ENCODE assay signal across 8 cellular contexts in the genomic region with DNA sequence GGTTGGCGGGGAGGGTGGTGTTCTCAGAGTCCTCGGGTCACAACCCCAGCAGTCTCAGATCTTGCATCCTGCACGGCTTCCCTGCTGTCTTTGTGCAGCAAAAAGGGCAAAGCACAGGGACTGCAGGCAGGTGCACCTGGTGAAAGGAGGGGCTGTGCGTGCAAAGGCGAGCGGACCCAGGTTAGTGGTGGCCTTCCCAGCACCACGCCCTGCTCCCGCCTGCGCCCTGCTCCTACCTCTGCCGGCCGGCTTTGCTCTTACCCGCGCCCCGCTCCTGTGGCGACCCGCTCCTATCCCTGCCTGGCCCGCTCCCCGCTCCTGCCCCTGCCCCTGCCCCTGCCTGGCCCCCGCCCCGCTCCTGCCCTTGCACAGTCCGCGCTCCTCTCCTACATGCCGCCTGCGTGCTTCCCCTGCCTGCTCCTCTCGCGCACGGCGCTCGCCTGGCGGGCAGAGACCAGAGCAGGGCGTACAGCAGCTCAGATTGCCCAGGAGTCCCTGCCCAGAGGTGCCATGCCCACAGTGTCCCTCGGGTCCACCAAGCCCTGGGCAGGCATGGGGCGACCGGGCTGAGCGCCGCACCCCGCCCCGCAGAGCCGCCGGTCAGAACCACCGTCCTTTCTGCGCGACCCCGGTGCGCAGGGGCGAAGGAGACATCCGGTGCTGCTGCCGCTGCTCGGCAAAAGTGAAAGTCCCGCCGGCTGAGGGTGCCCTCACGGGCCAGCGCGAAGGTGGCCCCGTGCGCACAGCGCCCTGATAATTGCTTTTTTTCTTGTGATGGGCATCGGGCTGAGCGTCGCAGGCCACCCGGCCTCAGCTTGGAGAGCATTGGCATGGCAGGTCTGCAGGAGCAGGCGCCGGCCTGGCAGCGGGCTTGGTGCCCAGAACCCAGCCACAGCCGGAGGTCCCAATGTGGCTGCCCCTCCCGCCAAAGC. TPM values are rescaled to one million over a fixed set of nuclear protein-coding genes. Genes with fewer than 3 reads are reported as not detected.
DNase-seq lines count a peak whose midpoint lies in the region; ATAC-seq and TF ChIP-seq lines count a peak whose summit lies in the region.
"Not testable (repeated sequence)": the region's sequence is repeated elsewhere in the genome, so short reads cannot be mapped to it uniquely, and the experiment has no call there.

No MANE protein-coding gene starts in this region.

- TF ChIP-seq EP300 in ovary (IDR thresholded peaks at IDR 0.05), result not testable (repeated sequence)

- H3K9me2 ChIP-seq in DOHH2 (replicated peaks; ENCODE audit: control insufficient read depth, low read length), result not testable (repeated sequence)

- peak overlapping the region; percentile 83 for H3K27ac Mint-ChIP-seq in activated CD4-positive, alpha-beta T cell treated with anti-CD3 and anti-CD28 coated beads, Interleukin-2, amount 10 ng/mL, durations not matched to agents 7 days and 5 days
- H3K27ac Mint-ChIP-seq in glutamatergic neuron (ENCODE audit: unreplicated experiment), result not testable (repeated sequence)

- H3K4me1 Mint-ChIP-seq in activated CD4-positive, alpha-beta T cell treated with anti-CD3 and anti-CD28 coated beads, Interleukin-2, amount 10 ng/mL, durations not matched to agents 7 days and 5 days, result peaks cover 14% of the 10 kb centered on the region
- H3K4me1 Mint-ChIP-seq in glutamatergic neuron (ENCODE audit: low read depth, unreplicated experiment), result peaks cover 14% of the 10 kb centered on the region

- H3F3A ChIP-seq in DOHH2 (ENCODE audit: control insufficient read depth, insufficient read depth), result not testable (repeated sequence)

- H3K4me3 ChIP-seq in DOHH2 (ENCODE audit: low read length) (peak overlapping the region; percentile 65), ovary (peak overlapping the region; percentile 36), subcutaneous abdominal adipose tissue (ENCODE audit: low read depth in 1 of 5, low read length in 5 of 5) (peak overlapping the region in 4 of 5 donors; percentile 33 to 57 (median 50))

- peak overlapping the region; percentile 42; the same call in 1 of the 2 replicates for H3K27ac ChIP-seq in DOHH2 (ENCODE audit: low read depth, low read length)
- not testable (repeated sequence) for H3K27ac ChIP-seq in ovary; subcutaneous abdominal adipose tissue (ENCODE audit: low read depth, low read length)

- H3K4me1 ChIP-seq in DOHH2 (ENCODE audit: control insufficient read depth, low read length), result peaks cover 50% of the 10 kb centered on the region
- H3K4me1 ChIP-seq in ovary (ENCODE audit: insufficient read depth); subcutaneous abdominal adipose tissue (ENCODE audit: control insufficient read depth in 5 of 5, insufficient read depth in 5 of 5, low read length in 5 of 5): not testable (repeated sequence)

- H3K9ac ChIP-seq in subcutaneous abdominal adipose tissue (ENCODE audit: low read length in 5 of 5), result not testable (repeated sequence)

- H3K79me2 ChIP-seq in DOHH2 (ENCODE audit: control insufficient read depth, low read length), result not testable (repeated sequence)

- ATAC-seq in GM21619 (IDR thresholded peaks at IDR 0.05; ENCODE audit: unreplicated experiment), result peak; percentile 37

- H3K36me3 Mint-ChIP-seq in activated CD4-positive, alpha-beta T cell treated with anti-CD3 and anti-CD28 coated beads, Interleukin-2, amount 10 ng/mL, durations not matched to agents 7 days and 5 days (ENCODE audit: low read depth); glutamatergic neuron (ENCODE audit: unreplicated experiment): not testable (repeated sequence)

- DNase-seq in NCI-H146 treated with DMSO at 0.1 percent for 48 hours (lab: John Stamatoyannopoulos, UW; ENCODE audit: unreplicated experiment) (peak; percentile 1), astrocyte of the hippocampus (ENCODE audit: low read depth, low spot score) (peak; percentile 45), glutamatergic neuron (peak; percentile 36)
- DNase-seq in activated CD4-positive, alpha-beta T cell treated with anti-CD3 and anti-CD28 coated beads, Interleukin-2, amount 10 ng/mL, durations not matched to agents 7 days and 5 days, result peak; percentile 61
- DNase-seq in ovary, result not testable (repeated sequence)

- POLR2A ChIA-PET in activated CD4-positive, alpha-beta T cell treated with anti-CD3 and anti-CD28 coated beads, Interleukin-2, amount 10 ng/mL, durations not matched to agents 7 days and 5 days (lab: Charles Lee), result not testable (repeated sequence)

- intact Hi-C loops in ovary (cut with DNase I), result not testable (repeated sequence)

- not testable (repeated sequence) for TF ChIP-seq CTCF in DOHH2 (IDR thresholded peaks at IDR 0.05; ENCODE audit: low read depth, low read length, poor library complexity, severe bottlenecking); glutamatergic neuron (IDR thresholded peaks at IDR 0.05; ENCODE audit: partially characterized antibody, unreplicated experiment); ovary (IDR thresholded peaks at IDR 0.05)

- H3K36me3 ChIP-seq in DOHH2 (ENCODE audit: control insufficient read depth, low read length); ovary; subcutaneous abdominal adipose tissue (ENCODE audit: control insufficient read depth in 5 of 5, insufficient read depth in 5 of 5, low read length in 5 of 5): not testable (repeated sequence)

- TF ChIP-seq POLR2A in ovary (IDR thresholded peaks at IDR 0.05), result not testable (repeated sequence)

- peak overlapping the region; percentile 60 for H3K4me2 ChIP-seq in DOHH2 (ENCODE audit: low read length)

- H3K9me3 Mint-ChIP-seq in activated CD4-positive, alpha-beta T cell treated with anti-CD3 and anti-CD28 coated beads, Interleukin-2, amount 10 ng/mL, durations not matched to agents 7 days and 5 days; glutamatergic neuron (ENCODE audit: unreplicated experiment): not testable (repeated sequence)

- H3K9me3 ChIP-seq in DOHH2 (ENCODE audit: control insufficient read depth, insufficient read depth, low read length); ovary; subcutaneous abdominal adipose tissue (ENCODE audit: control insufficient read depth in 5 of 5, low read length in 5 of 5): not testable (repeated sequence)

- WGBS in ovary, 3 donors, result 6 to 20% (median 13%) methylated on average over 9 to 43 of the region's 66 CpGs

- not testable (repeated sequence) for H3K27me3 Mint-ChIP-seq in activated CD4-positive, alpha-beta T cell treated with anti-CD3 and anti-CD28 coated beads, Interleukin-2, amount 10 ng/mL, durations not matched to agents 7 days and 5 days; glutamatergic neuron (ENCODE audit: unreplicated experiment)

- peak overlapping the region; percentile 69 for H3K4me3 Mint-ChIP-seq in activated CD4-positive, alpha-beta T cell treated with anti-CD3 and anti-CD28 coated beads, Interleukin-2, amount 10 ng/mL, durations not matched to agents 7 days and 5 days
- not testable (repeated sequence) for H3K4me3 Mint-ChIP-seq in glutamatergic neuron (ENCODE audit: unreplicated experiment)

- CTCF ChIA-PET in activated CD4-positive, alpha-beta T cell treated with anti-CD3 and anti-CD28 coated beads, Interleukin-2, amount 10 ng/mL, durations not matched to agents 7 days and 5 days (lab: Charles Lee), result not testable (repeated sequence)

- not testable (repeated sequence) for H4K20me1 ChIP-seq in DOHH2 (ENCODE audit: control insufficient read depth, insufficient read depth, low read depth, low read length)

- H3K27me3 ChIP-seq in DOHH2 (ENCODE audit: control insufficient read depth, low read length); ovary; subcutaneous abdominal adipose tissue (ENCODE audit: control insufficient read depth in 5 of 5, insufficient read depth in 4 of 5, low read length in 5 of 5): not testable (repeated sequence)

RNA-seq across cellular contexts. Expression of a gene that starts 52.0 kb away (rescaled TPM):
- not detected for total RNA-seq in activated CD4-positive, alpha-beta T cell treated with anti-CD3 and anti-CD28 coated beads, Interleukin-2, amount 10 ng/mL, durations not matched to agents 7 days and 5 days
- total RNA-seq in glutamatergic neuron (ENCODE audit: unreplicated experiment) (not detected), ovary (not detected)
- polyA plus RNA-seq in ovary, result not detected
